ENCODE assay signal across 7 cellular contexts in the genomic region with DNA sequence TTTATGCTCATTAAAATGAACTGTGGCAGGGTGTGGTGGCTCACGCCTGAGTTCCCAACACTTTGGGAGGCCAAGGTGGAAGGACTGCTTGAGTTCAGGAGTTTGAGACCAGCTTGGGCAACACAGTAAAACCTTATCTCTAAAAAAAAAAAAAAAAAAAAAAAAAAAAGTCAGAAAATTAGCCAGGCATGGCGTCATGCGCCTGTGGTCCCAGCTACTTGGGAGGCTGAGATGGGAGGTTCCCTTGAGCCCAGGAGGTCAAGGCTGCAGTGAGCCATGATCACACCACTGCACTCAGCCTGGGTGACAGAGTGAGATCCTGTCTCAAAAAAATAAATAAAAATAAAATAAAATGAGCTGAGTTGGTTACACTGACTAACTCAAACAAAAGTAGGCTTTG. TPM values are rescaled to one million over a fixed set of nuclear protein-coding genes. Genes with fewer than 3 reads are reported as not detected.
DNase-seq lines count a peak whose midpoint lies in the region; ATAC-seq and TF ChIP-seq lines count a peak whose summit lies in the region.
"Not testable (repeated sequence)": the region's sequence is repeated elsewhere in the genome, so short reads cannot be mapped to it uniquely, and the experiment has no call there.

No MANE protein-coding gene starts in this region.

- H3K27me3 Mint-ChIP-seq in WTC11 (ENCODE audit: low read depth) (peaks cover 61% of the 10 kb centered on the region), endodermal cell (ENCODE audit: insufficient read depth) (peaks cover 84% of the 10 kb centered on the region)
- not testable (repeated sequence) for H3K27me3 Mint-ChIP-seq in activated naive CD4-positive, alpha-beta T cell treated with anti-CD3 and anti-CD28 coated beads, Interleukin-2, amount 50 U/mL, for 24 hours; memory B cell
- peaks cover 10% of the 10 kb centered on the region for H3K27me3 Mint-ChIP-seq in stimulated activated naive CD8-positive, alpha-beta T cell treated with anti-CD3 and anti-CD28 coated beads, Interleukin-15, amount 100 ng/mL, for 72 hours

- H3K27ac Mint-ChIP-seq in WTC11 (peak overlapping the region; percentile 97), memory B cell (peak overlapping the region; percentile 87)
- peak overlapping the region; percentile 52 for H3K27ac Mint-ChIP-seq in activated naive CD4-positive, alpha-beta T cell treated with anti-CD3 and anti-CD28 coated beads, Interleukin-2, amount 50 U/mL, for 24 hours
- H3K27ac Mint-ChIP-seq in endodermal cell: not testable (repeated sequence)
- H3K27ac Mint-ChIP-seq in stimulated activated naive CD8-positive, alpha-beta T cell treated with anti-CD3 and anti-CD28 coated beads, Interleukin-15, amount 100 ng/mL, for 72 hours: peak overlapping the region in 1 of 2 donors; percentile 63

- CTCF ChIA-PET in HEK293T (lab: Yijun Ruan, JAX) (interaction anchor here (0.7 to 1.7 kb wide), 10 partner anchors 9 to 317 kb away, joined by 3 to 10 read pairs (median 4); no protein-coding TSS in a partner anchor), WTC11 (lab: Charles Lee) (interaction anchor here (0.5 to 2.9 kb wide), 53 partner anchors 9 to 1015 kb away, joined by 3 to 22 read pairs (median 4); a partner anchor contains a TSS)

- H2BK15ac ChIP-seq in neuronal stem cell (ENCODE audit: low read length): not testable (repeated sequence)

- not testable (repeated sequence) for H3K14ac ChIP-seq in neuronal stem cell (ENCODE audit: low read length)

- ATAC-seq in WTC11; memory B cell (ENCODE audit: low read depth); stimulated activated naive CD8-positive, alpha-beta T cell treated with anti-CD3 and anti-CD28 coated beads, Interleukin-15, amount 100 ng/mL, for 72 hours: not testable (repeated sequence)

- peak overlapping the region; percentile 46 for H2AK5ac ChIP-seq in neuronal stem cell (ENCODE audit: low read depth, low read length)

- not testable (repeated sequence) for H4K8ac ChIP-seq in neuronal stem cell (ENCODE audit: low read depth, low read length)

- H2BK12ac ChIP-seq in neuronal stem cell (ENCODE audit: low read length): peak overlapping the region; percentile 3

- H4K91ac ChIP-seq in neuronal stem cell (ENCODE audit: low read depth, low read length, poor library complexity): not testable (repeated sequence)

- H2AFZ ChIP-seq in neuronal stem cell (ENCODE audit: low read length): peak overlapping the region; percentile 88

- not testable (repeated sequence) for H2BK120ac ChIP-seq in neuronal stem cell (ENCODE audit: low read depth, low read length)

- not testable (repeated sequence) for H3K4me2 ChIP-seq in neuronal stem cell (ENCODE audit: insufficient read depth, low read length, poor library complexity, severe bottlenecking)

- H3K23ac ChIP-seq in neuronal stem cell (ENCODE audit: low read depth, low read length, poor library complexity): not testable (repeated sequence)

- H3K4me3 Mint-ChIP-seq in WTC11 (peak overlapping the region; percentile 72), endodermal cell (peak overlapping the region; percentile 62), memory B cell (peak overlapping the region; percentile 95)
- peak overlapping the region; percentile 86 for H3K4me3 Mint-ChIP-seq in activated naive CD4-positive, alpha-beta T cell treated with anti-CD3 and anti-CD28 coated beads, Interleukin-2, amount 50 U/mL, for 24 hours
- peak overlapping the region; percentile 83 to 87 for H3K4me3 Mint-ChIP-seq in stimulated activated naive CD8-positive, alpha-beta T cell treated with anti-CD3 and anti-CD28 coated beads, Interleukin-15, amount 100 ng/mL, for 72 hours

- peaks cover 79% of the 10 kb centered on the region for H3K27me3 ChIP-seq in endodermal cell (ENCODE audit: control insufficient read depth, insufficient read depth, low read length, poor library complexity, severe bottlenecking)
- H3K27me3 ChIP-seq in neuronal stem cell (ENCODE audit: control insufficient read depth in 3 of 3, insufficient read depth in 3 of 3, low read depth in 1 of 3, low read length in 3 of 3): not testable (repeated sequence)

- H3K9me3 ChIP-seq in endodermal cell (ENCODE audit: control insufficient read depth, low read length); neuronal stem cell (replicated peaks in 1 of 2; ENCODE audit: control insufficient read depth in 2 of 2, insufficient read depth in 1 of 2, low read depth in 1 of 2, low read length in 2 of 2): not testable (repeated sequence)

- DNase-seq in HEK293T (ENCODE audit: extremely low spot score); WTC11 (ENCODE audit: low spot score); endodermal cell; memory B cell (ENCODE audit: low spot score in 2 of 2); neuronal stem cell (ENCODE audit: low spot score); stimulated activated naive CD8-positive, alpha-beta T cell treated with anti-CD3 and anti-CD28 coated beads, Interleukin-15, amount 100 ng/mL, for 72 hours: not testable (repeated sequence)

- peak overlapping the region; percentile 1 for H3K18ac ChIP-seq in neuronal stem cell (ENCODE audit: low read length)

- not testable (repeated sequence) for H3K36me3 ChIP-seq in endodermal cell (ENCODE audit: control insufficient read depth, insufficient read depth, low read length); neuronal stem cell (replicated peaks in 1 of 2; ENCODE audit: control insufficient read depth in 2 of 2, insufficient read depth in 2 of 2, low read length in 2 of 2)

- H3K4me3 ChIP-seq in endodermal cell (ENCODE audit: low read length): peak overlapping the region; percentile 77
- peak overlapping the region in 1 of 2 donors; percentile 47 for H3K4me3 ChIP-seq in neuronal stem cell (ENCODE audit: low read length in 2 of 2)

- not testable (repeated sequence) for H2BK5ac ChIP-seq in neuronal stem cell (ENCODE audit: low read length)

- not testable (repeated sequence) for H3K9me3 Mint-ChIP-seq in WTC11; activated naive CD4-positive, alpha-beta T cell treated with anti-CD3 and anti-CD28 coated beads, Interleukin-2, amount 50 U/mL, for 24 hours; endodermal cell; memory B cell; stimulated activated naive CD8-positive, alpha-beta T cell treated with anti-CD3 and anti-CD28 coated beads, Interleukin-15, amount 100 ng/mL, for 72 hours

- not testable (repeated sequence) for H3K9ac ChIP-seq in endodermal cell (ENCODE audit: extremely low read depth, low read length, poor library complexity, severe bottlenecking); neuronal stem cell (ENCODE audit: low read depth, low read length, poor library complexity)

- POLR2A ChIA-PET in HEK293T (lab: Yijun Ruan, JAX) (interaction anchor here (1.0 to 1.5 kb wide), 2 partner anchors 14 to 114 kb away, joined by 4 to 5 read pairs; no protein-coding TSS in a partner anchor), WTC11 (lab: Charles Lee) (interaction anchor here (0.6 to 0.9 kb wide), 2 partner anchors 60 to 216 kb away, joined by 3 to 6 read pairs; no protein-coding TSS in a partner anchor)

- H3K4me1 Mint-ChIP-seq in WTC11 (peaks cover 23% of the 10 kb centered on the region), endodermal cell (peaks cover 23% of the 10 kb centered on the region), memory B cell (peaks cover 19% of the 10 kb centered on the region)
- peaks cover 19% of the 10 kb centered on the region for H3K4me1 Mint-ChIP-seq in activated naive CD4-positive, alpha-beta T cell treated with anti-CD3 and anti-CD28 coated beads, Interleukin-2, amount 50 U/mL, for 24 hours
- peaks cover 24% of the 10 kb centered on the region for H3K4me1 Mint-ChIP-seq in stimulated activated naive CD8-positive, alpha-beta T cell treated with anti-CD3 and anti-CD28 coated beads, Interleukin-15, amount 100 ng/mL, for 72 hours

- not testable (repeated sequence) for H3K36me3 Mint-ChIP-seq in WTC11; activated naive CD4-positive, alpha-beta T cell treated with anti-CD3 and anti-CD28 coated beads, Interleukin-2, amount 50 U/mL, for 24 hours; endodermal cell (ENCODE audit: low read depth); memory B cell

- not testable (repeated sequence) for H3K79me1 ChIP-seq in neuronal stem cell (ENCODE audit: low read depth, low read length)

- H3K4ac ChIP-seq in neuronal stem cell (ENCODE audit: low read length): not testable (repeated sequence)

- not testable (repeated sequence) for H3K27ac ChIP-seq in endodermal cell (ENCODE audit: low read depth, low read length)
- peak overlapping the region; percentile 98 for H3K27ac ChIP-seq in neuronal stem cell (replicated peaks; ENCODE audit: low read length)

- not testable (repeated sequence) for TF ChIP-seq CTCF in WTC11 (IDR thresholded peaks at IDR 0.05); endodermal cell (conservative IDR thresholded peaks at IDR 0.05)

- 92 to 100% methylated on average over 1 to 3 of the region's 3 CpGs for WGBS in endodermal cell (ENCODE audit: insufficient coverage in 1 of 2, insufficient read length in 1 of 2), 2 experiments
- WGBS in neuronal stem cell (ENCODE audit: extremely low coverage in 2 of 2, insufficient read length in 2 of 2, insufficient replicate concordance in 1 of 2), 2 donors: no CpG with 5 or more reads among the region's 3 CpGs

- not testable (repeated sequence) for H3K4me1 ChIP-seq in endodermal cell (ENCODE audit: control insufficient read depth, insufficient read depth, low read length)
- H3K4me1 ChIP-seq in neuronal stem cell (ENCODE audit: control insufficient read depth in 2 of 2, insufficient read depth in 1 of 2, low read depth in 1 of 2, low read length in 2 of 2): peaks cover 29 to 56% of the 10 kb centered on the region in 2 donors

TF ChIP-seq in HEK293T, 16 proteins besides CTCF, POLR2A, EP300 and RAD21:
- peak; percentile 69; the same call in 1 of the 2 replicates for TF ChIP-seq ZNF384 (IDR thresholded peaks at IDR 0.05)

RNA-seq across cellular contexts. Expression of a gene that starts 6.8 kb away (rescaled TPM):
- total RNA-seq in WTC11 (2021): 1.3 to 2.6 TPM (median 1.3 TPM) in 3 replicates
- under 1 TPM; 0.27 to 0.40 TPM for total RNA-seq in endodermal cell
- 10.2 TPM for polyA plus RNA-seq in endodermal cell (2013, experiment 1 of 2)
- 10.1 TPM for polyA plus RNA-seq in endodermal cell (2013, experiment 2 of 2)
- polyA plus RNA-seq in neuronal stem cell (2013, experiment 1 of 2): 3.4 TPM
- polyA plus RNA-seq in neuronal stem cell (2013, experiment 2 of 2): 1.9 TPM
